9 cellular contexts compared by ENCODE assay signal in the genomic region with DNA sequence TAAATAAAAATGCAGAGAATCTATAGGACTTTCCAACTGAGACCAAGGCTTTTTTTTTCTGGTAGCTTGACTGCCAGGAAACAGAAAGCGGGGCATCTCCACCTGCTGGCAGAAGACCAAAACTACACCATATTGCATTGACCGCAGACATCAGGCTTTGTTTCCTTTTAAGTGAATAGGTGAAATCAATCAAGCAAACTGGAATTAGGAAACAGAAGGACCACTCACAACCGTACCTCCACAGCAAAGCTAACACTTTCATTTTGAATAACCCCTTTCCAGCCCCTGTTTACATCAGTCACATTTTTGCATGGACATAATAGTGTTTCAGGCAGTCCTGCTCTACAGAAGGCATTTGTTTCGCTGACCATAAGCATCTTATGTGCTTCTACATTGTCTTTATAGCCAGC.
DNase-seq lines count a peak whose midpoint lies in the region; ATAC-seq and TF ChIP-seq lines count a peak whose summit lies in the region.
"Had no signal": no experiment of that assay in that cellular context is flagged by ENCODE, and none has a peak within 500 bp of the region (broad histone marks: within the 10 kb centered on the region; RNA-seq: fewer than 3 reads in every experiment).

No MANE protein-coding gene starts in this region.

- H3K27ac ChIP-seq in fibroblast of lung (ENCODE audit: insufficient read depth, low read length) (no peak overlapping the region), parathyroid adenoma (no peak overlapping the region)
- H3K27ac ChIP-seq: neutrophil had no signal

- no peaks in the 10 kb centered on the region for H3K79me2 ChIP-seq in fibroblast of lung (ENCODE audit: control insufficient read depth, insufficient read depth, low read length)
- no peaks in the 10 kb centered on the region for H3K79me2 ChIP-seq in parathyroid adenoma

- peak; percentile 29 to 66 for TF ChIP-seq CTCF in fibroblast of lung (conservative IDR thresholded peaks at IDR 0.05 in 1 of 2, IDR thresholded peaks at IDR 0.05 in 1 of 2; ENCODE audit: low read depth in 1 of 2, low read length in 2 of 2)
- TF ChIP-seq CTCF in parathyroid adenoma (IDR thresholded peaks at IDR 0.05), result peak; percentile 50

- H3K9me3 ChIP-seq in fibroblast of lung (ENCODE audit: control insufficient read depth, insufficient read depth, low read depth, low read length) (no peaks in the 10 kb centered on the region), parathyroid adenoma (ENCODE audit: control insufficient read depth, low read length) (no peaks in the 10 kb centered on the region)
- H3K9me3 ChIP-seq: neutrophil had no signal

- H3K4me1 ChIP-seq in fibroblast of lung (ENCODE audit: control insufficient read depth, extremely low read depth, insufficient read depth, low read length), result no peaks in the 10 kb centered on the region
- H3K4me1 ChIP-seq in parathyroid adenoma, result no peaks in the 10 kb centered on the region

- H3K9ac ChIP-seq in fibroblast of lung (ENCODE audit: insufficient read depth, low read length), result no peak overlapping the region
- H3K9ac ChIP-seq in parathyroid adenoma, result no peak overlapping the region

- peak; percentile 56 for ATAC-seq in GM18498 (IDR thresholded peaks at IDR 0.05; ENCODE audit: unreplicated experiment)
- ATAC-seq in HG03060 (IDR thresholded peaks at IDR 0.05; ENCODE audit: low read depth, unreplicated experiment), result peak; percentile 36

- H3K27me3 ChIP-seq in fibroblast of lung (ENCODE audit: control insufficient read depth, insufficient read depth, low read length) (no peaks in the 10 kb centered on the region), parathyroid adenoma (ENCODE audit: control insufficient read depth, insufficient read depth, low read length) (no peaks in the 10 kb centered on the region)
- H3K27me3 ChIP-seq: neutrophil had no signal

- H3K4me2 ChIP-seq in fibroblast of lung (ENCODE audit: extremely low read depth, insufficient read depth, low read length) (no peak overlapping the region), parathyroid adenoma (ENCODE audit: low read length) (no peak overlapping the region)

- DNase-seq in AG08396 (ENCODE audit: low spot score) (peak; percentile 50), NCI-H69 (lab: John Stamatoyannopoulos, UW) (peak; percentile 24), fibroblast of lung (ENCODE audit: low read depth in 2 of 2) (peak; percentile 20 to 55), OCI-M2 (lab: John Stamatoyannopoulos, UW; ENCODE audit: unreplicated experiment) (no peak)
- DNase-seq in activated CD8-positive, alpha-beta memory T cell treated with anti-CD3 and anti-CD28 coated beads, Interleukin-2, amount 50 U/mL, for 4 hours, result peak; percentile 34

- H3K4me3 ChIP-seq in fibroblast of lung (replicated peaks in 1 of 4; ENCODE audit: control extremely low read depth in 1 of 4, insufficient read depth in 1 of 4, low read depth in 3 of 4, low read length in 4 of 4), result no peak overlapping the region
- H3K4me3 ChIP-seq in parathyroid adenoma (ENCODE audit: low read depth, low read length), result no peak overlapping the region

- no peaks in the 10 kb centered on the region for H3K36me3 ChIP-seq in fibroblast of lung (ENCODE audit: control insufficient read depth, insufficient read depth, low read length)
- no peaks in the 10 kb centered on the region for H3K36me3 ChIP-seq in parathyroid adenoma (ENCODE audit: control insufficient read depth, insufficient read depth, low read length)
- H3K36me3 ChIP-seq: neutrophil had no signal

- H2AFZ ChIP-seq in fibroblast of lung (ENCODE audit: low read length) (no peak overlapping the region), parathyroid adenoma (no peak overlapping the region)

- no peaks in the 10 kb centered on the region for H4K20me1 ChIP-seq in fibroblast of lung (ENCODE audit: control insufficient read depth, extremely low read depth, insufficient read depth, low read length)
